ENCODE assay signal across 9 cellular contexts in genomic region chr6:166351715-166352285, GRCh38. TPM values are rescaled to one million over a fixed set of nuclear protein-coding genes. Genes with fewer than 3 reads are reported as not detected.
DNase-seq lines count a peak whose midpoint lies in the region; ATAC-seq and TF ChIP-seq lines count a peak whose summit lies in the region.
"Had no signal": no experiment of that assay in that cellular context is flagged by ENCODE, and none has a peak within 500 bp of the region (broad histone marks: within the 10 kb centered on the region; RNA-seq: fewer than 3 reads in every experiment).

No MANE protein-coding gene starts in this region.

- TF ChIP-seq CTCF in fibroblast of villous mesenchyme (IDR thresholded peaks at IDR 0.05; ENCODE audit: insufficient read depth, low read depth, low read length), result no peak
- TF ChIP-seq CTCF in upper lobe of left lung (IDR thresholded peaks at IDR 0.05), result no peak

- TF ChIP-seq EP300 in upper lobe of left lung (IDR thresholded peaks at IDR 0.05), result peak in 1 of 4 donors; percentile 3

- intact Hi-C loops in Right ventricle myocardium inferior (cut with DNase I) (no loop called here), cardiac septum (cut with DNase I) (no loop called here)

- no peaks in the 10 kb centered on the region for H3K36me3 ChIP-seq in upper lobe of left lung

- no peak for DNase-seq in Right ventricle myocardium inferior (ENCODE audit: missing footprints)
- DNase-seq in cardiac septum (ENCODE audit: low spot score), result no peak
- peak; percentile 94 for DNase-seq in NCI-H748 (lab: John Stamatoyannopoulos, UW; ENCODE audit: unreplicated experiment)
- DNase-seq in fibroblast of villous mesenchyme (ENCODE audit: low read depth), result peak; percentile 57
- DNase-seq in upper lobe of left lung, result peak in 1 of 2 donors; percentile 51
- DNase-seq in OCI-M2 (lab: John Stamatoyannopoulos, UW; ENCODE audit: unreplicated experiment), result no peak
- no peak for DNase-seq in HK-2 (ENCODE audit: unreplicated experiment)
- DNase-seq: CD4-positive, CD25-positive, alpha-beta regulatory T cell had no signal

- TF ChIP-seq POLR2A in upper lobe of left lung (IDR thresholded peaks at IDR 0.05), result peak in 1 of 4 donors; percentile 22

- H3K27me3 ChIP-seq in upper lobe of left lung, result no peaks in the 10 kb centered on the region

- H3K27ac ChIP-seq in upper lobe of left lung, result no peak overlapping the region

- H3K9me3 ChIP-seq in upper lobe of left lung, result no peaks in the 10 kb centered on the region

- H3K4me3 ChIP-seq in fibroblast of villous mesenchyme (ENCODE audit: low read depth, low read length), result no peak overlapping the region
- H3K4me3 ChIP-seq in upper lobe of left lung, result no peak overlapping the region

- 8 to 17% methylated on average over 4 of the region's 4 CpGs for WGBS in upper lobe of left lung, 2 donors

- peak; percentile 16 for ATAC-seq in Right ventricle myocardium inferior
- peak; percentile 99 for ATAC-seq in HG03066 (IDR thresholded peaks at IDR 0.05; ENCODE audit: low read depth, unreplicated experiment)
- ATAC-seq in upper lobe of left lung (ENCODE audit: low FRiP score in 2 of 2), result peak; percentile 67 to 89

- H3K4me1 ChIP-seq in upper lobe of left lung, result no peaks in the 10 kb centered on the region

RNA-seq across cellular contexts. Expression of gene SFT2D1, which starts 9.5 kb away (rescaled TPM):
- total RNA-seq in Right ventricle myocardium inferior (21.9 TPM), cardiac septum (25.1 TPM), fibroblast of villous mesenchyme (20.9 and 37.1 TPM in 2 replicates), upper lobe of left lung (10 to 100 TPM in 5 of 6 donors, 1 to 10 TPM in 1; 8.4 to 56.5 (median 44.9) TPM)

RNA-seq across cellular contexts. Expression of gene MPC1, which starts 30.9 kb away (rescaled TPM):
- 381 TPM for total RNA-seq in Right ventricle myocardium inferior
- 396 TPM for total RNA-seq in cardiac septum
- total RNA-seq in fibroblast of villous mesenchyme, result 15.1 and 22.0 TPM in 2 replicates
- 10 to 100 TPM; 17.8 to 74.2 (median 50.7) TPM for total RNA-seq in upper lobe of left lung

RNA-seq across cellular contexts. Expression of gene PRR18, which starts 43.6 kb away (rescaled TPM):
- total RNA-seq in Right ventricle myocardium inferior (0.11 TPM), cardiac septum (0.13 TPM), fibroblast of villous mesenchyme (under 0.01 TPM in 1 of 2 replicates, not detected in the other), upper lobe of left lung (1 to 10 TPM in 1 of 6 donors, under 1 TPM in 3, not detected in 2; 0.15 to 2.1 (median 0.50) TPM)
- total RNA-seq: CD4-positive, CD25-positive, alpha-beta regulatory T cell had no signal

Comparison
In these comparisons a context has a peak if more than half of its experiments do, and no peak if none do; other contexts are left out.
1. ATAC-seq: peak in every context shown above with its lines; median percentile 99 in HG03066; 78 in upper lobe of left lung; 16 in Right ventricle myocardium inferior.
2. DNase-seq: peak in NCI-H748 (single experiment) and fibroblast of villous mesenchyme (single experiment); none in Right ventricle myocardium inferior (single experiment), cardiac septum (single experiment), OCI-M2 (single experiment) and HK-2 (single experiment).